ENCODE assay signal across 20 cellular contexts in the genomic region with DNA sequence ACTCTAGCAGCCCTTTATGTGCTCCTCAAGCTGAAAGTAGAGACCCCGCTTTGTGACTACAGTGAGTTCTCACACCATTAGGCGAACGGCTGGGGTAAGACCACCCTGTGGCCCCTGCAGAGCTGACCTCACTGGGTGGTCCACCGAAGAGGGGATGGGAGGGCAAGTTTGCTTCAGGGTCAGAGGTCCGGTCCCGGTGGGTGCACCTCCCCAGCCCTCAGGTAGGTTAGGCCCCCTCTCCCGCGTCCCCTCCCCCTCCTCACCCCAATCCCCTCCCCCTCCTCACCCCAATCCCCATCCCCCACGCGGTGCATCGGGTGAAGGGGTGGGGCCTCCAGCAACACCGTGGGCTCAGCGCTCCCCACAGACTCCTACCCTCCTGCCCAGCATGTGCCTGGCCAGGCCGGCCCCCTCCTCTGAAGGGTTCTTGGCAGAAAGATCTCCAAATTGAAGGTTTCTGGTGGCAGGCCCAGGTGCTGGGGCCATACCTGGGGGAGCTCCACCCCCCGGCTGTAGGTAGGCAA. TPM values are rescaled to one million over a fixed set of nuclear protein-coding genes. Genes with fewer than 3 reads are reported as not detected.
DNase-seq lines count a peak whose midpoint lies in the region; ATAC-seq, FAIRE-seq and TF ChIP-seq lines count a peak whose summit lies in the region.
"Had no signal": no experiment of that assay in that cellular context is flagged by ENCODE, and none has a peak within 500 bp of the region (broad histone marks: within the 10 kb centered on the region; RNA-seq: fewer than 3 reads in every experiment).

No MANE protein-coding gene starts in this region.

- peaks cover 3% of the 10 kb centered on the region for H3K4me1 Mint-ChIP-seq in GM23338

- peak; percentile 24 for DNase-seq in GM23338 (ENCODE audit: low spot score)
- DNase-seq in H7: peak; percentile 85
- DNase-seq in H1 (ENCODE audit: low read depth in 1 of 2, low spot score in 2 of 2): no peak
- no peak for DNase-seq in GM12891 (ENCODE audit: insufficient read length, low spot score)
- no peak for DNase-seq in stimulated activated CD4-positive, alpha-beta T cell treated with anti-CD3 and anti-CD28 coated beads, Interleukin-4, amount 100 ng/mL, for 24 hours
- DNase-seq: ACHN; BE2C; C1 segment of cervical spinal cord; Caco-2; CD4-positive, CD25-positive, alpha-beta regulatory T cell; GOT3; IMR-90; KBM-7 had no signal

- H3K4ac ChIP-seq in H1 (replicated peaks; ENCODE audit: insufficient read length, low read depth, low read length): no peak overlapping the region

- TF ChIP-seq RAD21 in H1 (IDR thresholded peaks at IDR 0.05 in 1 of 2, conservative IDR thresholded peaks at IDR 0.05 in 1 of 2; ENCODE audit: low read depth in 2 of 2, low read length in 2 of 2): no peak

- no peak overlapping the region for H3K56ac ChIP-seq in H1 (replicated peaks; ENCODE audit: insufficient read length, low read depth, low read length)

- no peaks in the 10 kb centered on the region for H3K36me3 Mint-ChIP-seq in GM23338 (ENCODE audit: low read depth)

- WGBS in H1 (ENCODE audit: extremely low coverage in 1 of 2, insufficient coverage in 1 of 2, insufficient read length in 1 of 2, insufficient replicate concordance in 2 of 2, low coverage in 1 of 2, low lambda C conversion rate in 2 of 2, missing lambda C conversion rate in 1 of 2), 2 experiments: 76% methylated on average over 3 of the region's 15 CpGs; no CpG with 5 or more reads in 1 of the 2 experiments

- H3K36me3 ChIP-seq in GM23338 (ENCODE audit: insufficient read depth) (no peaks in the 10 kb centered on the region), H7 (replicated peaks; ENCODE audit: control insufficient read depth, insufficient read depth, low read length) (no peaks in the 10 kb centered on the region), H1 (ENCODE audit: control insufficient read depth in 2 of 4, insufficient read depth in 4 of 4, low read length in 3 of 4) (no peaks in the 10 kb centered on the region)
- H3K36me3 ChIP-seq: HAP-1 had no signal

- no peak overlapping the region for H3K4me3 ChIP-seq in GM23338
- H3K4me3 ChIP-seq in H7 (ENCODE audit: insufficient read depth, low read depth, low read length): no peak overlapping the region
- 0 out of 8 replicates have a peak overlapping the region, but pooled peaks of 1 of the 4 experiments have one; percentile 19 for H3K4me3 ChIP-seq in H1 (ENCODE audit: extremely low read depth in 1 of 4, insufficient read depth in 2 of 4, low read depth in 3 of 4, low read length in 4 of 4)
- H3K4me3 ChIP-seq: HAP-1 had no signal

- H3K79me1 ChIP-seq in H1 (ENCODE audit: low read depth, low read length): 0 out of 2 replicates have a peak, but pooled peaks cover 2% of the 10 kb centered on the region

- FAIRE-seq in H1 (lab: Jason Lieb, UNC) (no peak), GM12891 (lab: Jason Lieb, UNC) (no peak)
- FAIRE-seq: A204.1, D721Med, G401.6 had no signal

- CTCF ChIA-PET in H1 (lab: Charles Lee; ENCODE audit: partially characterized antibody): interaction anchor here (0.6 to 2.5 kb wide), 8 partner anchors 9 to 115 kb away, joined by 3 to 10 read pairs (median 4); no protein-coding TSS in a partner anchor

- 0 out of 2 replicates have a peak overlapping the region, but pooled peaks have one; percentile 57 for H4K8ac ChIP-seq in H1 (ENCODE audit: extremely low read depth, insufficient read depth, low read length)

- H3K23ac ChIP-seq in H1 (ENCODE audit: insufficient read length): no peak overlapping the region

- H3K4me1 ChIP-seq in GM23338 (ENCODE audit: insufficient read depth): peaks cover 5% of the 10 kb centered on the region
- peaks cover 0 to 7% (median 3%) of the 10 kb centered on the region in 4 experiments; a peak in 4 of 7 replicates for H3K4me1 ChIP-seq in H1 (replicated peaks in 1 of 4; ENCODE audit: control insufficient read depth in 3 of 4, insufficient read depth in 4 of 4, low read length in 3 of 4)

- H2AFZ ChIP-seq in GM23338 (no peak overlapping the region), H1 (ENCODE audit: low read length) (no peak overlapping the region)

- no peak overlapping the region for H2AK5ac ChIP-seq in H1 (ENCODE audit: low read depth, low read length)

- H3K4me2 ChIP-seq in GM23338 (peak overlapping the region; percentile 60; the same call in 1 of the 2 replicates), H1 (ENCODE audit: insufficient read depth in 1 of 2, low read depth in 2 of 2, low read length in 2 of 2) (peak overlapping the region in 1 of 2 experiments; percentile 42; a peak in 1 of 4 replicates)

- H4K91ac ChIP-seq in H1 (replicated peaks; ENCODE audit: insufficient read length, low read length): no peak overlapping the region

- H3F3A ChIP-seq in GM23338 (replicated peaks; ENCODE audit: low read depth): peaks cover 3% of the 10 kb centered on the region; the same call in 1 of the 2 replicates

- peak; percentile 29 for ATAC-seq in GM23338
- ATAC-seq in HG03460 (IDR thresholded peaks at IDR 0.05; ENCODE audit: unreplicated experiment): no peak

- H3K27me3 ChIP-seq in GM23338 (ENCODE audit: insufficient read depth): no peaks in the 10 kb centered on the region
- H3K27me3 ChIP-seq in H7 (ENCODE audit: control insufficient read depth, insufficient read depth, low read length): no peaks in the 10 kb centered on the region
- no peaks in the 10 kb centered on the region for H3K27me3 ChIP-seq in H1 (replicated peaks in 1 of 4; ENCODE audit: control insufficient read depth in 3 of 4, extremely low read depth in 1 of 4, insufficient read depth in 3 of 4, low read length in 3 of 4)
- H3K27me3 ChIP-seq: BE2C had no signal

- no peak overlapping the region for H2BK120ac ChIP-seq in H1 (replicated peaks; ENCODE audit: low read depth, low read length)

- H2BK5ac ChIP-seq in H1 (ENCODE audit: low read depth, low read length): no peak overlapping the region

- H3K23me2 ChIP-seq in H1 (ENCODE audit: low read depth, low read length): no peaks in the 10 kb centered on the region

- POLR2A ChIA-PET in H1 (lab: Charles Lee; ENCODE audit: partially characterized antibody): interaction anchor here (0.6 to 2.3 kb wide), 12 partner anchors 9 to 279 kb away, joined by 3 to 8 read pairs (median 4); partner anchors contain the start of gene MCRIP1

- no peak overlapping the region for H3K4me3 Mint-ChIP-seq in GM23338
- H3K4me3 Mint-ChIP-seq: CD4-positive, CD25-positive, alpha-beta regulatory T cell had no signal

- H3K27ac ChIP-seq in GM23338 (ENCODE audit: low read depth) (no peak overlapping the region), H1 (ENCODE audit: low read depth, low read length) (no peak overlapping the region; the same call in 1 of the 2 replicates)
- H3K27ac ChIP-seq: HL-60 had no signal

- H3K14ac ChIP-seq in H1 (ENCODE audit: insufficient read length): no peak overlapping the region

- no peak overlapping the region for H3K9ac ChIP-seq in H1 (replicated peaks in 1 of 4; ENCODE audit: extremely low read depth in 1 of 4, low read depth in 3 of 4, low read length in 3 of 4)

- no peak overlapping the region for H2BK20ac ChIP-seq in H1 (ENCODE audit: low read length)

- TF ChIP-seq POLR2A in H1 (IDR thresholded peaks at IDR 0.05; ENCODE audit: control extremely low read depth in 1 of 2, low read depth in 2 of 2, low read length in 2 of 2) (no peak), GM12891 (IDR thresholded peaks at IDR 0.05; ENCODE audit: low read depth, low read length) (no peak)

- H4K20me1 ChIP-seq in GM23338 (replicated peaks; ENCODE audit: insufficient read depth) (no peaks in the 10 kb centered on the region), H1 (replicated peaks in 1 of 2; ENCODE audit: control insufficient read depth in 1 of 2, insufficient read depth in 2 of 2, low read length in 2 of 2) (peaks cover 3% of the 10 kb centered on the region in 2 experiments)

- TF ChIP-seq CTCF in GM23338 (conservative IDR thresholded peaks at IDR 0.05; ENCODE audit: low read depth in 2 of 2): no peak
- no peak for TF ChIP-seq CTCF in H1 (IDR thresholded peaks at IDR 0.05; ENCODE audit: control extremely low read depth in 1 of 3, insufficient read depth in 1 of 3, low read depth in 1 of 3, low read length in 3 of 3)

- H2BK12ac ChIP-seq in H1 (ENCODE audit: low read depth, low read length): 0 out of 2 replicates have a peak overlapping the region, but pooled peaks have one; percentile 12

- no peaks in the 10 kb centered on the region for H3K79me2 ChIP-seq in GM23338 (replicated peaks; ENCODE audit: insufficient read depth)
- no peaks in the 10 kb centered on the region for H3K79me2 ChIP-seq in H1 (ENCODE audit: control insufficient read depth in 1 of 2, insufficient read depth in 2 of 2, low read length in 2 of 2)

- no peak overlapping the region for H3K18ac ChIP-seq in H1 (ENCODE audit: extremely low read depth, low read length)

- no peak for TF ChIP-seq EP300 in H1 (IDR thresholded peaks at IDR 0.05; ENCODE audit: borderline replicate concordance in 1 of 2, low read depth in 2 of 2, low read length in 2 of 2)

- 0 out of 2 replicates have a peak overlapping the region, but pooled peaks have one; percentile 23 for H2BK15ac ChIP-seq in H1 (ENCODE audit: low read length)

- H3K9me3 ChIP-seq in H1 (ENCODE audit: insufficient read depth in 2 of 2, low read depth in 1 of 2, low read length in 1 of 2): no peaks in the 10 kb centered on the region
- H3K9me3 ChIP-seq: BE2C, Caco-2, HAP-1 had no signal

- no peaks in the 10 kb centered on the region for H3K9me2 ChIP-seq in GM23338 (ENCODE audit: insufficient read depth)

- H3K9me3 Mint-ChIP-seq in GM23338: no peaks in the 10 kb centered on the region
- H3K9me3 Mint-ChIP-seq: CD4-positive, CD25-positive, alpha-beta regulatory T cell had no signal

- H3K27ac Mint-ChIP-seq in GM23338: no peak overlapping the region

- H3K27me3 Mint-ChIP-seq in GM23338 (ENCODE audit: insufficient read depth, low read depth, poor library complexity): peaks cover 5% of the 10 kb centered on the region

- H4K5ac ChIP-seq in H1 (ENCODE audit: insufficient read length, low read depth, low read length): no peak overlapping the region

RNA-seq across cellular contexts. Expression of gene MCRIP1, which starts 13.4 kb away (rescaled TPM):
- 85.2 and 110 TPM in 2 replicates for total RNA-seq in GM23338 (2014; rRNA removed; shearing (Covaris generic))
- polyA plus RNA-seq in GM23338 (2016; fragmentation: Nextera tagmentation; extraction: Ambion mirVana): 99.5 and 101 TPM in 2 replicates
- 180 and 204 TPM in 2 replicates for total RNA-seq in H7 (2014; rRNA removed; shearing (Covaris generic))
- total RNA-seq in H1 (2021; fragmentation: NEBNext Ultra II Directional; extraction: Animal tissue kit (Norgen Biotek cat#: 25700)): 103 and 115 TPM in 2 replicates
- polyA plus RNA-seq in H1 (2011; rRNA removed): 151 and 250 TPM in 2 replicates
- polyA plus RNA-seq in H1 (2011; cell fraction: cytosol; rRNA removed): 137 TPM
- 155 TPM for polyA plus RNA-seq in H1 (2011; cell fraction: nucleus; rRNA removed)
- polyA plus RNA-seq in H1 (2012, experiment 1 of 2): 57.5 to 88.6 TPM (median 84.7 TPM) in 4 replicates
- 119 TPM for polyA plus RNA-seq in H1 (2012, experiment 2 of 2)
- 91.7 TPM for polyA plus RNA-seq in H1 (2013, experiment 1 of 2)
- 90.0 TPM for polyA plus RNA-seq in H1 (2013, experiment 2 of 2)
- polyA minus RNA-seq in H1 (2011; rRNA and poly(A)+ RNA removed): 11.4 and 21.6 TPM in 2 replicates
- polyA minus RNA-seq in H1 (2011; cell fraction: cytosol; rRNA and poly(A)+ RNA removed): 42.3 TPM
- 29.7 TPM for polyA minus RNA-seq in H1 (2011; cell fraction: nucleus; rRNA and poly(A)+ RNA removed)
- 42.9 TPM for polyA plus RNA-seq in GM12891 (2012; ENCODE audit: low read depth, missing spikeins)

RNA-seq across cellular contexts. Expression of gene PPP1R27, which starts 15.1 kb away (rescaled TPM):
- total RNA-seq in GM23338 (2014; rRNA removed; shearing (Covaris generic)): not detected in 2 replicates
- 0.40 and 0.65 TPM in 2 replicates for polyA plus RNA-seq in GM23338 (2016; fragmentation: Nextera tagmentation; extraction: Ambion mirVana)
- not detected in 2 replicates for total RNA-seq in H7 (2014; rRNA removed; shearing (Covaris generic))
- total RNA-seq in H1 (2021; fragmentation: NEBNext Ultra II Directional; extraction: Animal tissue kit (Norgen Biotek cat#: 25700)): not detected in 2 replicates
- 0.27 and 0.30 TPM in 2 replicates for polyA plus RNA-seq in H1 (2011; rRNA removed)
- not detected for polyA plus RNA-seq in H1 (2011; cell fraction: cytosol; rRNA removed)
- 0.43 TPM for polyA plus RNA-seq in H1 (2011; cell fraction: nucleus; rRNA removed)
- 0.17 to 0.51 TPM (median 0.20 TPM) in 3 of 4 replicates, not detected in the other for polyA plus RNA-seq in H1 (2012, experiment 1 of 2)
- not detected for polyA plus RNA-seq in H1 (2012, experiment 2 of 2)
- 0.34 TPM for polyA plus RNA-seq in H1 (2013, experiment 1 of 2)
- 0.46 TPM for polyA plus RNA-seq in H1 (2013, experiment 2 of 2)
- not detected in 2 replicates for polyA minus RNA-seq in H1 (2011; rRNA and poly(A)+ RNA removed)
- not detected for polyA minus RNA-seq in H1 (2011; cell fraction: cytosol; rRNA and poly(A)+ RNA removed)
- not detected for polyA minus RNA-seq in H1 (2011; cell fraction: nucleus; rRNA and poly(A)+ RNA removed)
- polyA plus RNA-seq in GM12891 (2012; ENCODE audit: low read depth, missing spikeins): 2.4 TPM
- total RNA-seq: CD4-positive, CD25-positive, alpha-beta regulatory T cell; IMR-90 had no signal
- polyA plus RNA-seq: CD4-positive, CD25-positive, alpha-beta regulatory T cell had no signal

RNA-seq across cellular contexts. Expression of gene GCGR, which starts 15.8 kb away (rescaled TPM):
- total RNA-seq in GM23338 (2014; rRNA removed; shearing (Covaris generic)): 0.17 and 0.31 TPM in 2 replicates
- polyA plus RNA-seq in GM23338 (2016; fragmentation: Nextera tagmentation; extraction: Ambion mirVana) (0.23 and 0.92 TPM in 2 replicates), H1 (2011; rRNA removed) (0.44 and 0.60 TPM in 2 replicates)
- total RNA-seq in H7 (2014; rRNA removed; shearing (Covaris generic)): 0.07 and 0.11 TPM in 2 replicates
- 0.56 and 0.61 TPM in 2 replicates for total RNA-seq in H1 (2021; fragmentation: NEBNext Ultra II Directional; extraction: Animal tissue kit (Norgen Biotek cat#: 25700))
- polyA plus RNA-seq in H1 (2011; cell fraction: cytosol; rRNA removed): 0.43 TPM
- 2.9 TPM for polyA plus RNA-seq in H1 (2011; cell fraction: nucleus; rRNA removed)
- 0.31 to 1.1 TPM (median 0.58 TPM) in 4 replicates for polyA plus RNA-seq in H1 (2012, experiment 1 of 2)
- polyA plus RNA-seq in H1 (2012, experiment 2 of 2): 0.24 TPM
- 0.43 TPM for polyA plus RNA-seq in H1 (2013, experiment 1 of 2)
- 0.31 TPM for polyA plus RNA-seq in H1 (2013, experiment 2 of 2)
- 0.38 TPM in 1 of 2 replicates, not detected in the other for polyA minus RNA-seq in H1 (2011; rRNA and poly(A)+ RNA removed)
- not detected for polyA minus RNA-seq in H1 (2011; cell fraction: cytosol; rRNA and poly(A)+ RNA removed)
- 0.40 TPM for polyA minus RNA-seq in H1 (2011; cell fraction: nucleus; rRNA and poly(A)+ RNA removed)
- polyA plus RNA-seq in GM12891 (2012; ENCODE audit: low read depth, missing spikeins): not detected
- total RNA-seq: CD4-positive, CD25-positive, alpha-beta regulatory T cell; HT1080; IMR-90 had no signal
- polyA plus RNA-seq: CD4-positive, CD25-positive, alpha-beta regulatory T cell; IMR-90 had no signal

RNA-seq across cellular contexts. Expression of gene P4HB, which starts 40.6 kb away (rescaled TPM):
- total RNA-seq in GM23338 (2014; rRNA removed; shearing (Covaris generic)): 418 and 620 TPM in 2 replicates
- polyA plus RNA-seq in GM23338 (2016; fragmentation: Nextera tagmentation; extraction: Ambion mirVana) (206 and 209 TPM in 2 replicates), H1 (2011; rRNA removed) (41.4 and 66.6 TPM in 2 replicates)
- total RNA-seq in H7 (2014; rRNA removed; shearing (Covaris generic)): 421 and 528 TPM in 2 replicates
- 374 and 379 TPM in 2 replicates for total RNA-seq in H1 (2021; fragmentation: NEBNext Ultra II Directional; extraction: Animal tissue kit (Norgen Biotek cat#: 25700))
- polyA plus RNA-seq in H1 (2011; cell fraction: cytosol; rRNA removed): 49.7 TPM
- polyA plus RNA-seq in H1 (2011; cell fraction: nucleus; rRNA removed): 116 TPM
- 306 to 512 TPM (median 430 TPM) in 4 replicates for polyA plus RNA-seq in H1 (2012, experiment 1 of 2)
- polyA plus RNA-seq in H1 (2012, experiment 2 of 2): 477 TPM
- polyA plus RNA-seq in H1 (2013, experiment 1 of 2): 846 TPM
- polyA plus RNA-seq in H1 (2013, experiment 2 of 2): 918 TPM
- polyA minus RNA-seq in H1 (2011; rRNA and poly(A)+ RNA removed): 63.4 and 66.2 TPM in 2 replicates
- 124 TPM for polyA minus RNA-seq in H1 (2011; cell fraction: cytosol; rRNA and poly(A)+ RNA removed)
- 107 TPM for polyA minus RNA-seq in H1 (2011; cell fraction: nucleus; rRNA and poly(A)+ RNA removed)
- 414 TPM for polyA plus RNA-seq in GM12891 (2012; ENCODE audit: low read depth, missing spikeins)

RNA-seq across cellular contexts. Expression of gene ARHGDIA, which starts 51.4 kb away (rescaled TPM):
- total RNA-seq in GM23338 (2014; rRNA removed; shearing (Covaris generic)): 80.1 and 125 TPM in 2 replicates
- polyA plus RNA-seq in GM23338 (2016; fragmentation: Nextera tagmentation; extraction: Ambion mirVana) (140 and 152 TPM in 2 replicates), H1 (2011; rRNA removed) (62.4 and 155 TPM in 2 replicates)
- 127 and 158 TPM in 2 replicates for total RNA-seq in H7 (2014; rRNA removed; shearing (Covaris generic))
- total RNA-seq in H1 (2021; fragmentation: NEBNext Ultra II Directional; extraction: Animal tissue kit (Norgen Biotek cat#: 25700)): 217 and 246 TPM in 2 replicates
- polyA plus RNA-seq in H1 (2011; cell fraction: cytosol; rRNA removed): 39.2 TPM
- 107 TPM for polyA plus RNA-seq in H1 (2011; cell fraction: nucleus; rRNA removed)
- polyA plus RNA-seq in H1 (2012, experiment 1 of 2): 161 to 279 TPM (median 213 TPM) in 4 replicates
- 154 TPM for polyA plus RNA-seq in H1 (2012, experiment 2 of 2)
- polyA plus RNA-seq in H1 (2013, experiment 1 of 2): 184 TPM
- polyA plus RNA-seq in H1 (2013, experiment 2 of 2): 192 TPM
- polyA minus RNA-seq in H1 (2011; rRNA and poly(A)+ RNA removed): 14.2 and 21.5 TPM in 2 replicates
- polyA minus RNA-seq in H1 (2011; cell fraction: cytosol; rRNA and poly(A)+ RNA removed): 58.5 TPM
- 44.3 TPM for polyA minus RNA-seq in H1 (2011; cell fraction: nucleus; rRNA and poly(A)+ RNA removed)
- 203 TPM for polyA plus RNA-seq in GM12891 (2012; ENCODE audit: low read depth, missing spikeins)

Comparison
In these comparisons a context has a peak if more than half of its experiments do, and no peak if none do; other contexts are left out.
1. DNase-seq: peak in GM23338 (single experiment) and H7 (single experiment); none in H1 (0 of 2), GM12891 (single experiment) and stimulated activated CD4-positive, alpha-beta T cell treated with anti-CD3 and anti-CD28 coated beads, Interleukin-4, amount 100 ng/mL, for 24 hours (single experiment).